Comparison of ENCODE assay signal across 1 cellular context in the genomic region with DNA sequence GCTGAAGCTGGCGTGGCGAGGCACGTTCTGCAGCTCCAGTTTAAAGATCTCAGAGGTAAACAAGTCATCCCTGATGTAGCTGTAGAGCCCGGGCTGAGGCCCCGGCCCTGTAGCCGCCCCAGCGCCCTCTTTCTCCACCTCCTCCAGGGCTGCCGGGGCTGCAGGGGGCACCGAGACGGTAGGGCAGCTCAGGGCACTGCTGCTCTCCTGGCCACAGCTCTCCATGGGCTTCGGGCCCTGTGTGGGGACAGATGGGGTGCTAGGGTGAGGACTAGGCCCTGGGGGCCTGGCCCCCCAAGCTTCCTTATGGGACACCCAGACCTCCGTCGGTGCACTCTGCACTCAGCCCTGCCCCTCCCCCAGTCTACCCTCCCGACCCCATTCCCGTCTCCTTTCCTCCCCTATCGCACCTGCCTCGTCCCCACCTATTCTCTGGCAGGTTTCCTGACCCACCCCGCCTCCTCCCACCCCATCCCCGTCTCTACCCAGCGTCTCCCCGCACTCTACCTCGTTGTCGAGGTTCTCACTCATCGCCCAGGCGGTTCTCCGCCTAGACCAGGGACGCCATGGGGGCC.
TF ChIP-seq lines count a peak whose summit lies in the region.

No MANE protein-coding gene starts in this region.

TF ChIP-seq in A549, 52 proteins besides CTCF, POLR2A, EP300 and RAD21 (continued from another document):
- TF ChIP-seq, protein P1, sequence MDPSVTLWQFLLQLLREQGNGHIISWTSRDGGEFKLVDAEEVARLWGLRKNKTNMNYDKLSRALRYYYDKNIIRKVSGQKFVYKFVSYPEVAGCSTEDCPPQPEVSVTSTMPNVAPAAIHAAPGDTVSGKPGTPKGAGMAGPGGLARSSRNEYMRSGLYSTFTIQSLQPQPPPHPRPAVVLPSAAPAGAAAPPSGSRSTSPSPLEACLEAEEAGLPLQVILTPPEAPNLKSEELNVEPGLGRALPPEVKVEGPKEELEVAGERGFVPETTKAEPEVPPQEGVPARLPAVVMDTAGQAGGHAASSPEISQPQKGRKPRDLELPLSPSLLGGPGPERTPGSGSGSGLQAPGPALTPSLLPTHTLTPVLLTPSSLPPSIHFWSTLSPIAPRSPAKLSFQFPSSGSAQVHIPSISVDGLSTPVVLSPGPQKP (IDR thresholded peaks at IDR 0.05; ENCODE audit: low read depth, low read length): no peak
- TF ChIP-seq, protein P2, sequence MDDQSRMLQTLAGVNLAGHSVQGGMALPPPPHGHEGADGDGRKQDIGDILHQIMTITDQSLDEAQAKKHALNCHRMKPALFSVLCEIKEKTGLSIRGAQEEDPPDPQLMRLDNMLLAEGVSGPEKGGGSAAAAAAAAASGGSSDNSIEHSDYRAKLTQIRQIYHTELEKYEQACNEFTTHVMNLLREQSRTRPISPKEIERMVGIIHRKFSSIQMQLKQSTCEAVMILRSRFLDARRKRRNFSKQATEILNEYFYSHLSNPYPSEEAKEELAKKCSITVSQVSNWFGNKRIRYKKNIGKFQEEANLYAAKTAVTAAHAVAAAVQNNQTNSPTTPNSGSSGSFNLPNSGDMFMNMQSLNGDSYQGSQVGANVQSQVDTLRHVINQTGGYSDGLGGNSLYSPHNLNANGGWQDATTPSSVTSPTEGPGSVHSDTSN (IDR thresholded peaks at IDR 0.05): no peak
- TF ChIP-seq JUN (IDR thresholded peaks at IDR 0.05): no peak
